27 cellular contexts compared by ENCODE assay signal in genomic region chr3:55852326-55852725, GRCh38.
"Had no signal": no experiment of that assay in that cellular context is flagged by ENCODE, and none has a peak within 500 bp of the region (broad histone marks: within the 10 kb centered on the region; RNA-seq: fewer than 3 reads in every experiment).

No MANE protein-coding gene starts in this region.

- H3K4me3 Mint-ChIP-seq: stimulated activated effector memory CD8-positive, alpha-beta T cell treated with anti-CD3 and anti-CD28 coated beads, Interleukin-12 subunit alpha, Interleukin-12 subunit beta, amount 100 ng/mL, for 72 hours; stimulated activated memory B cell treated with anti-CD40 and anti-IgM and Interleukin-4, amounts not matched to agents 10 μg/mL and 1 μg/mL and 100 μg/mL, for 72 hours; stimulated activated naive B cell treated with anti-CD40 and anti-IgM and Interleukin-4, amounts not matched to agents 10 μg/mL and 1 μg/mL and 100 μg/mL, for 72 hours; stimulated activated naive CD8-positive, alpha-beta T cell treated with anti-CD3 and anti-CD28 coated beads, Interleukin-15, amount 100 ng/mL, for 72 hours; stimulated activated naive CD8-positive, alpha-beta T cell treated with anti-CD3 and anti-CD28 coated beads, Interleukin-15, Interleukin-2, amounts not matched to agents 100 ng/mL and 50 ng/mL, for 24 hours; type B pancreatic cell had no signal

- H3K4me1 ChIP-seq: stomach, suprapubic skin, testis, tibial artery, tibial nerve, transverse colon, upper lobe of left lung, upper lobe of right lung, uterus, vagina had no signal

- H3K9me3 ChIP-seq: stomach, suprapubic skin, testis, thoracic aorta, thyroid gland, tibial artery, tibial nerve, transverse colon, upper lobe of left lung, upper lobe of right lung, uterus, vagina had no signal

- H3K4me3 ChIP-seq: stomach, suprapubic skin, testis, thoracic aorta, thyroid gland, tibial artery, tibial nerve, transverse colon, upper lobe of left lung, upper lobe of right lung, uterus, vagina had no signal

- DNase-seq: stimulated activated CD4-positive, alpha-beta T cell treated with anti-CD3 and anti-CD28 coated beads, Interleukin-2, amount 100 ng/mL, for 48 hours; stimulated activated CD4-positive, alpha-beta T cell treated with anti-CD3 and anti-CD28 coated beads, Interleukin-4, amount 100 ng/mL, for 1 hour; stimulated activated CD4-positive, alpha-beta T cell treated with anti-CD3 and anti-CD28 coated beads, Interleukin-4, amount 100 ng/mL, for 24 hours; stimulated activated CD4-positive, alpha-beta T cell treated with anti-CD3 and anti-CD28 coated beads, Interleukin-4, amount 100 ng/mL, for 4 hours; stimulated activated CD8-positive, alpha-beta memory T cell treated with anti-CD3 and anti-CD28 coated beads, Interleukin-4, amount 100 ng/mL, for 48 hours; stimulated activated naive B cell treated with anti-CD40 and anti-IgM and Interleukin-4, amounts not matched to agents 10 μg/mL and 1 μg/mL and 100 μg/mL, for 72 hours; stimulated activated naive CD4-positive, alpha-beta T cell; stimulated activated naive CD4-positive, alpha-beta T cell treated with Interleukin-2 at 50 U/mL for 16 hours; stimulated activated naive CD8-positive, alpha-beta T cell treated with anti-CD3 and anti-CD28 coated beads, Interleukin-15, amount 100 ng/mL, for 72 hours; stimulated activated naive CD8-positive, alpha-beta T cell treated with anti-CD3 and anti-CD28 coated beads, Interleukin-15, Interleukin-2, amounts not matched to agents 100 U/mL and 50 U/mL, for 24 hours; stomach; substantia nigra; testis; thyroid gland; tibial artery; transverse colon; upper lobe of left lung; upper lobe of right lung; uterus had no signal

- H3K27me3 ChIP-seq: stomach, suprapubic skin, testis, thyroid gland, tibial artery, tibial nerve, transverse colon, upper lobe of left lung, upper lobe of right lung, uterus, vagina had no signal

- H3K27me3 Mint-ChIP-seq: stimulated activated memory B cell treated with anti-CD40 and anti-IgM and Interleukin-4, amounts not matched to agents 10 μg/mL and 1 μg/mL and 100 μg/mL, for 72 hours; stimulated activated naive B cell treated with anti-CD40 and anti-IgM and Interleukin-4, amounts not matched to agents 10 μg/mL and 1 μg/mL and 100 μg/mL, for 72 hours; stimulated activated naive CD8-positive, alpha-beta T cell treated with anti-CD3 and anti-CD28 coated beads, Interleukin-15, amount 100 ng/mL, for 72 hours; stimulated activated naive CD8-positive, alpha-beta T cell treated with anti-CD3 and anti-CD28 coated beads, Interleukin-15, Interleukin-2, amounts not matched to agents 100 ng/mL and 50 ng/mL, for 24 hours; type B pancreatic cell had no signal

- H3K36me3 ChIP-seq: stomach, suprapubic skin, thoracic aorta, thyroid gland, tibial artery, tibial nerve, transverse colon, upper lobe of left lung, upper lobe of right lung, uterus, vagina had no signal

- H3K9me3 Mint-ChIP-seq: stimulated activated memory B cell treated with anti-CD40 and anti-IgM and Interleukin-4, amounts not matched to agents 10 μg/mL and 1 μg/mL and 100 μg/mL, for 72 hours; stimulated activated naive CD8-positive, alpha-beta T cell treated with anti-CD3 and anti-CD28 coated beads, Interleukin-15, Interleukin-2, amounts not matched to agents 100 ng/mL and 50 ng/mL, for 24 hours; type B pancreatic cell had no signal

- H3K4me1 Mint-ChIP-seq: stimulated activated effector memory CD8-positive, alpha-beta T cell treated with anti-CD3 and anti-CD28 coated beads, Interleukin-12 subunit alpha, Interleukin-12 subunit beta, amount 100 ng/mL, for 72 hours; stimulated activated memory B cell treated with anti-CD40 and anti-IgM and Interleukin-4, amounts not matched to agents 10 μg/mL and 1 μg/mL and 100 μg/mL, for 72 hours; stimulated activated naive B cell treated with anti-CD40 and anti-IgM and Interleukin-4, amounts not matched to agents 10 μg/mL and 1 μg/mL and 100 μg/mL, for 72 hours; stimulated activated naive CD8-positive, alpha-beta T cell treated with anti-CD3 and anti-CD28 coated beads, Interleukin-15, amount 100 ng/mL, for 72 hours had no signal

- H3K36me3 Mint-ChIP-seq: stimulated activated effector memory CD8-positive, alpha-beta T cell treated with anti-CD3 and anti-CD28 coated beads, Interleukin-12 subunit alpha, Interleukin-12 subunit beta, amount 100 ng/mL, for 72 hours; stimulated activated memory B cell treated with anti-CD40 and anti-IgM and Interleukin-4, amounts not matched to agents 10 μg/mL and 1 μg/mL and 100 μg/mL, for 72 hours; stimulated activated naive B cell treated with anti-CD40 and anti-IgM and Interleukin-4, amounts not matched to agents 10 μg/mL and 1 μg/mL and 100 μg/mL, for 72 hours; type B pancreatic cell had no signal

- ATAC-seq: stimulated activated effector memory CD8-positive, alpha-beta T cell treated with anti-CD3 and anti-CD28 coated beads, Interleukin-12 subunit alpha, Interleukin-12 subunit beta, amount 100 ng/mL, for 72 hours; stimulated activated memory B cell treated with anti-CD40 and anti-IgM and Interleukin-4, amounts not matched to agents 10 μg/mL and 1 μg/mL and 100 μg/mL, for 72 hours; stimulated activated naive B cell treated with anti-CD40 and anti-IgM and Interleukin-4, amounts not matched to agents 10 μg/mL and 1 μg/mL and 100 μg/mL, for 72 hours; stimulated activated naive CD8-positive, alpha-beta T cell treated with anti-CD3 and anti-CD28 coated beads, Interleukin-15, amount 100 ng/mL, for 72 hours; stimulated activated naive CD8-positive, alpha-beta T cell treated with anti-CD3 and anti-CD28 coated beads, Interleukin-15, Interleukin-2, amounts not matched to agents 100 U/mL and 50 U/mL, for 24 hours; upper lobe of right lung had no signal

- H3K27ac Mint-ChIP-seq: stimulated activated effector memory CD8-positive, alpha-beta T cell treated with anti-CD3 and anti-CD28 coated beads, Interleukin-12 subunit alpha, Interleukin-12 subunit beta, amount 100 ng/mL, for 72 hours; stimulated activated memory B cell treated with anti-CD40 and anti-IgM and Interleukin-4, amounts not matched to agents 10 μg/mL and 1 μg/mL and 100 μg/mL, for 72 hours; stimulated activated naive B cell treated with anti-CD40 and anti-IgM and Interleukin-4, amounts not matched to agents 10 μg/mL and 1 μg/mL and 100 μg/mL, for 72 hours; stimulated activated naive CD8-positive, alpha-beta T cell treated with anti-CD3 and anti-CD28 coated beads, Interleukin-15, amount 100 ng/mL, for 72 hours; stimulated activated naive CD8-positive, alpha-beta T cell treated with anti-CD3 and anti-CD28 coated beads, Interleukin-15, Interleukin-2, amounts not matched to agents 100 ng/mL and 50 ng/mL, for 24 hours; type B pancreatic cell had no signal

- H3K27ac ChIP-seq: stomach, suprapubic skin, testis, thoracic aorta, thyroid gland, tibial artery, tibial nerve, transverse colon, upper lobe of left lung, upper lobe of right lung, uterus, vagina had no signal
